8 cellular contexts compared by ENCODE assay signal in genomic region chr11:27234043-27234668, GRCh38.
DNase-seq lines count a peak whose midpoint lies in the region; ATAC-seq and TF ChIP-seq lines count a peak whose summit lies in the region.

No MANE protein-coding gene starts in this region.

- no peak overlapping the region for H4K5ac ChIP-seq in IMR-90 (ENCODE audit: low read depth, low read length)

- peak overlapping the region; percentile 95 for H3K27ac ChIP-seq in GM23248
- H3K27ac ChIP-seq in IMR-90 (ENCODE audit: insufficient read depth, low read length), result no peak overlapping the region
- peak overlapping the region in 1 of 2 experiments; percentile 46; a peak in 2 of 4 replicates for H3K27ac ChIP-seq in SK-N-SH (ENCODE audit: low read depth in 2 of 2, low read length in 1 of 2)

- peak in 1 of 2 experiments; percentile 64; a peak in 1 of 4 replicates for TF ChIP-seq EP300 in SK-N-SH (IDR thresholded peaks at IDR 0.05; ENCODE audit: borderline replicate concordance in 1 of 2, low read depth in 1 of 2, low read length in 1 of 2)

- TF ChIP-seq RAD21 in IMR-90 (IDR thresholded peaks at IDR 0.05; ENCODE audit: low read length) (peak; percentile 27; the same call in 1 of the 2 replicates), SK-N-SH (IDR thresholded peaks at IDR 0.05; ENCODE audit: low read length) (no peak)

- H3K4me1 Mint-ChIP-seq in activated CD4-positive, alpha-beta T cell treated with anti-CD3 and anti-CD28 coated beads, Interleukin-2, amount 10 ng/mL, durations not matched to agents 24 days and 14 days, result no peaks in the 10 kb centered on the region

- peak; percentile 83 for ATAC-seq in GM18505 (IDR thresholded peaks at IDR 0.05; ENCODE audit: unreplicated experiment)
- ATAC-seq in IMR-90 (ENCODE audit: low read depth), result peak; percentile 97

- H3K9me3 Mint-ChIP-seq in activated CD4-positive, alpha-beta T cell treated with anti-CD3 and anti-CD28 coated beads, Interleukin-2, amount 10 ng/mL, durations not matched to agents 24 days and 14 days, result no peaks in the 10 kb centered on the region

- no peak overlapping the region for H3K14ac ChIP-seq in IMR-90 (replicated peaks; ENCODE audit: low read depth, low read length)

- no peak for TF ChIP-seq POLR2A in GM18505 (IDR thresholded peaks at IDR 0.05; ENCODE audit: borderline replicate concordance, extremely low read depth, insufficient read depth, insufficient read length)
- no peak for TF ChIP-seq POLR2A in IMR-90 (IDR thresholded peaks at IDR 0.05; ENCODE audit: low read depth, low read length)

- 0 out of 2 replicates have a peak, but pooled peaks cover 4% of the 10 kb centered on the region for H3K9me1 ChIP-seq in IMR-90 (ENCODE audit: insufficient read depth, low read length)

- WGBS in GM23248 (ENCODE audit: low coverage in 1 of 2, low lambda C conversion rate in 2 of 2, missing lambda C conversion rate in 2 of 2), 2 experiments, result 1 to 2% methylated on average over 10 of the region's 10 CpGs
- 100% methylated on average over 1 of the region's 10 CpGs; no CpG with 5 or more reads in 1 of the 2 experiments for WGBS in IMR-90 (ENCODE audit: extremely low coverage in 2 of 2, insufficient read length in 1 of 2), 2 experiments
- 62% methylated on average over 10 of the region's 10 CpGs for WGBS in SK-N-SH (ENCODE audit: low lambda C conversion rate)

- no peak overlapping the region for H3K56ac ChIP-seq in IMR-90 (ENCODE audit: extremely low read depth, insufficient read depth, low read length)

- no peak overlapping the region for H3K18ac ChIP-seq in IMR-90 (ENCODE audit: low read depth, low read length)

- CTCF ChIA-PET in IMR-90 (lab: Yijun Ruan, JAX), result interaction anchor here (0.6 kb wide), 1 partner anchor 44 kb away, joined by 3 read pairs; no protein-coding TSS in a partner anchor
- CTCF ChIA-PET in SK-N-SH (lab: Yijun Ruan, JAX), result interaction anchor here (1.1 to 1.8 kb wide), 3 partner anchors 10 to 252 kb away, joined by 3 to 5 read pairs (median 4); no protein-coding TSS in a partner anchor

- no peaks in the 10 kb centered on the region for H3K36me3 Mint-ChIP-seq in activated CD4-positive, alpha-beta T cell treated with anti-CD3 and anti-CD28 coated beads, Interleukin-2, amount 10 ng/mL, durations not matched to agents 24 days and 14 days (ENCODE audit: low read depth)

- H3K4me3 Mint-ChIP-seq in activated CD4-positive, alpha-beta T cell treated with anti-CD3 and anti-CD28 coated beads, Interleukin-2, amount 10 ng/mL, durations not matched to agents 24 days and 14 days, result no peak overlapping the region

- TF ChIP-seq CTCF in IMR-90 (conservative IDR thresholded peaks at IDR 0.05; ENCODE audit: low read depth, low read length) (peak; percentile 27; the same call in 1 of the 2 replicates), SK-N-SH (IDR thresholded peaks at IDR 0.05) (peak; percentile 31; the same call in 1 of the 2 replicates)

- H3K4me3 ChIP-seq in GM23248 (peak overlapping the region; percentile 48), IMR-90 (ENCODE audit: insufficient read depth, low read depth, low read length) (no peak overlapping the region), SK-N-SH (ENCODE audit: low read depth in 2 of 2, low read length in 1 of 2) (no peak overlapping the region)

- in situ Hi-C loops in GM23248 (cut with MboI), result no loop called here
- in situ Hi-C loops in IMR-90 (cut with MboI; ENCODE audit: low sequenced_read_pairs), result no loop called here

- H3K27ac Mint-ChIP-seq in activated CD4-positive, alpha-beta T cell treated with anti-CD3 and anti-CD28 coated beads, Interleukin-2, amount 10 ng/mL, durations not matched to agents 24 days and 14 days, result no peak overlapping the region

- intact Hi-C loops in IMR-90 (cut with micrococcal nuclease), result no loop called here
- intact Hi-C loops in activated CD4-positive, alpha-beta T cell treated with anti-CD3 and anti-CD28 coated beads, Interleukin-2, amount 10 ng/mL, durations not matched to agents 24 days and 14 days (cut with micrococcal nuclease), result no loop called here

- H3K9ac ChIP-seq in GM23248 (peak overlapping the region; percentile 83), IMR-90 (ENCODE audit: low read depth, low read length) (no peak overlapping the region), SK-N-SH (no peak overlapping the region; the same call in 1 of the 2 replicates)

- no TSS peak for BruUV-seq in IMR-90 (replicated peaks; lab: Mats Ljungman, UMichigan)

- dilution Hi-C loops in IMR-90 (cut with HindIII; ENCODE audit: low sequenced_read_pairs, unreplicated experiment), result no loop called here

- no peak overlapping the region for H3K23ac ChIP-seq in IMR-90 (ENCODE audit: low read depth, low read length)

- H3K4me2 ChIP-seq in GM23248 (ENCODE audit: unreplicated experiment), result peak overlapping the region; percentile 78
- H3K4me2 ChIP-seq in IMR-90 (ENCODE audit: low read depth, low read length), result peak overlapping the region; percentile 37; the same call in 1 of the 2 replicates
- peak overlapping the region; percentile 42 for H3K4me2 ChIP-seq in SK-N-SH

- H2BK15ac ChIP-seq in IMR-90 (ENCODE audit: low read depth, low read length), result peak overlapping the region; percentile 14; the same call in 1 of the 3 replicates

- H3K36me3 ChIP-seq in GM23248 (ENCODE audit: low read depth), result no peaks in the 10 kb centered on the region
- no peaks in the 10 kb centered on the region for H3K36me3 ChIP-seq in IMR-90 (ENCODE audit: control insufficient read depth, insufficient read depth, low read length)
- no peaks in the 10 kb centered on the region for H3K36me3 ChIP-seq in SK-N-SH (replicated peaks in 1 of 2; ENCODE audit: control insufficient read depth in 1 of 2, insufficient read depth in 2 of 2, low read length in 1 of 2)

- H2BK120ac ChIP-seq in IMR-90 (ENCODE audit: low read depth, low read length), result no peak overlapping the region

- H2BK5ac ChIP-seq in IMR-90 (ENCODE audit: low read depth, low read length, poor library complexity, severe bottlenecking), result no peak overlapping the region

- H3K27me3 ChIP-seq in GM23248 (replicated peaks; ENCODE audit: insufficient read depth), result no peaks in the 10 kb centered on the region
- peaks cover 3% of the 10 kb centered on the region; the same call in 1 of the 2 replicates for H3K27me3 ChIP-seq in IMR-90 (ENCODE audit: control insufficient read depth, insufficient read depth, low read length)
- H3K27me3 ChIP-seq in SK-N-SH (ENCODE audit: insufficient read depth), result no peaks in the 10 kb centered on the region

- H3K9me2 ChIP-seq in GM23248 (ENCODE audit: insufficient read depth) (no peaks in the 10 kb centered on the region), SK-N-SH (no peaks in the 10 kb centered on the region)

- no peaks in the 10 kb centered on the region for H3K9me3 ChIP-seq in GM23248 (ENCODE audit: low read depth)
- H3K9me3 ChIP-seq in IMR-90 (ENCODE audit: control insufficient read depth, insufficient read depth, low read length), result no peaks in the 10 kb centered on the region
- no peaks in the 10 kb centered on the region for H3K9me3 ChIP-seq in SK-N-SH

- no peak overlapping the region for H4K8ac ChIP-seq in IMR-90 (ENCODE audit: low read depth in 2 of 2, low read length in 2 of 2)

- H3K4me1 ChIP-seq in GM23248 (ENCODE audit: insufficient read depth) (peaks cover 70% of the 10 kb centered on the region), IMR-90 (ENCODE audit: control insufficient read depth, insufficient read depth, low read length) (peaks cover 9% of the 10 kb centered on the region), SK-N-SH (ENCODE audit: control insufficient read depth in 1 of 2, insufficient read depth in 2 of 2, low read depth in 1 of 2, low read length in 1 of 2) (peaks cover 0 to 22% of the 10 kb centered on the region in 2 experiments; a peak in 1 of 4 replicates)

- H4K20me1 ChIP-seq in GM23248 (ENCODE audit: insufficient read depth), result no peaks in the 10 kb centered on the region
- no peaks in the 10 kb centered on the region for H4K20me1 ChIP-seq in IMR-90 (ENCODE audit: insufficient read depth, low read length)
- H4K20me1 ChIP-seq in SK-N-SH (ENCODE audit: insufficient read depth), result no peaks in the 10 kb centered on the region

- H2BK20ac ChIP-seq in IMR-90 (ENCODE audit: low read depth, low read length), result no peak overlapping the region; the same call in 1 of the 2 replicates

- H3K4ac ChIP-seq in IMR-90 (ENCODE audit: low read depth, low read length), result no peak overlapping the region

- H3F3A ChIP-seq in GM23248 (ENCODE audit: insufficient read depth) (peaks cover 46% of the 10 kb centered on the region), SK-N-SH (replicated peaks; ENCODE audit: insufficient read depth) (peaks cover 3% of the 10 kb centered on the region)

- H3K79me1 ChIP-seq in IMR-90 (ENCODE audit: low read depth in 1 of 2, low read length in 2 of 2), result no peaks in the 10 kb centered on the region

- no peaks in the 10 kb centered on the region for H3K27me3 Mint-ChIP-seq in activated CD4-positive, alpha-beta T cell treated with anti-CD3 and anti-CD28 coated beads, Interleukin-2, amount 10 ng/mL, durations not matched to agents 24 days and 14 days

- POLR2A ChIA-PET in IMR-90 (lab: Charles Lee; ENCODE audit: unreplicated experiment) (no interaction called here), SK-N-SH (lab: Yijun Ruan, JAX) (no interaction called here)

- H2AK9ac ChIP-seq in IMR-90 (replicated peaks; ENCODE audit: low read depth, low read length, poor library complexity), result peak overlapping the region; percentile 12

- H4K91ac ChIP-seq in IMR-90 (ENCODE audit: insufficient read depth, low read depth, low read length), result no peak overlapping the region

- DNase-seq in GM23248 (peak; percentile 98), IMR-90 (peak; percentile 94), SK-N-SH (no peak), islet precursor cell (peak; percentile 82), 8988T (no peak), GF-D8 (lab: John Stamatoyannopoulos, UW) (no peak)
- no peak for DNase-seq in activated CD4-positive, alpha-beta T cell treated with anti-CD3 and anti-CD28 coated beads, Interleukin-2, amount 10 ng/mL, durations not matched to agents 24 days and 14 days

- no peaks in the 10 kb centered on the region for H3K79me2 ChIP-seq in GM23248 (ENCODE audit: insufficient read depth)
- no peaks in the 10 kb centered on the region for H3K79me2 ChIP-seq in SK-N-SH (ENCODE audit: insufficient read depth)

- H2AFZ ChIP-seq in GM23248 (0 out of 2 replicates have a peak overlapping the region, but pooled peaks have one; percentile 2), IMR-90 (replicated peaks; ENCODE audit: low read length, poor library complexity) (no peak overlapping the region), SK-N-SH (ENCODE audit: low read depth) (no peak overlapping the region)

- peak overlapping the region; percentile 42; the same call in 1 of the 2 replicates for H2AK5ac ChIP-seq in IMR-90 (ENCODE audit: low read depth, low read length)

TF ChIP-seq in IMR-90, 13 proteins besides CTCF, POLR2A, EP300 and RAD21 (continues in another document):
- TF ChIP-seq FOS (IDR thresholded peaks at IDR 0.05; ENCODE audit: low read depth, low read length) (peak; percentile 85), MAFK (IDR thresholded peaks at IDR 0.05; ENCODE audit: low read depth, low read length) (no peak), CEBPB (IDR thresholded peaks at IDR 0.05; ENCODE audit: low read depth, low read length) (peak; percentile 64)

TF ChIP-seq in SK-N-SH, 30 proteins besides CTCF, POLR2A, EP300 and RAD21 (continues in another document):
- peak; percentile 80 for TF ChIP-seq TCF12 (IDR thresholded peaks at IDR 0.05)

Comparison
In these comparisons a context has a peak if more than half of its experiments do, and no peak if none do; other contexts are left out.
1. DNase-seq: peak in GM23248 (single experiment), IMR-90 (single experiment) and islet precursor cell (single experiment); none in SK-N-SH (single experiment), activated CD4-positive, alpha-beta T cell treated with anti-CD3 and anti-CD28 coated beads, Interleukin-2, amount 10 ng/mL, durations not matched to agents 24 days and 14 days (single experiment), 8988T (single experiment) and GF-D8 (single experiment).
2. Peak in every context shown above with its lines, with median percentiles within 50 percentile points of each other: H3K4me2 ChIP-seq.